8 cellular contexts compared by ENCODE assay signal in the genomic region with DNA sequence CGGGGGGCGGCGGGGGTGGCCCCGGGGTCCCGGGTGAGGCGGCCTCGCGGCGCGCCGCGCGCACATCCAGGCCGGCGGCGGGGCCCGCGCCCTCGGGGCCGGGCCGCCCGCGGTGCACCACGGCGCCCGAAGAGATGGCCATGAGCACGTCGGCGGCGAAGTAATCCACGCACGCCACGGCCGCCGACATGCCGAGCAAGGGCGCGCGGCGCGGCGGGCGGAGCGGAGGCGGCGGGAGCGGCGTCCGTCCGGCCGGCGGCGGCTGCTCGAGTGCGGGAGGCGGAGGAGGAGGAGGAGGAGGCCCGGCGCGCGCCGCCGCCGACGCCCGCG. TPM values are rescaled to one million over a fixed set of nuclear protein-coding genes. Genes with fewer than 3 reads are reported as not detected.
DNase-seq lines count a peak whose midpoint lies in the region; ATAC-seq and TF ChIP-seq lines count a peak whose summit lies in the region.

Gene KLF16 (minus strand): TSS at position 272 of the 330 bp plus-strand sequence. CDS start 82 bp downstream, at position 190.

- no peaks in the 10 kb centered on the region for H3K36me3 ChIP-seq in iPS-20b (ENCODE audit: insufficient read depth, low read depth, low read length)

- no peaks in the 10 kb centered on the region for H3K27me3 Mint-ChIP-seq in activated T-helper 2 cell treated with anti-CD3 and anti-CD28 coated beads, Interferon-gamma antibody, Interleukin-2, Interleukin-4, amounts not matched to agents 10 μg/mL and 5 μg/mL and 100 μg/mL, durations not matched to agents 14 hours and 24 hours and 36 hours (ENCODE audit: low read depth)

- H3K4me1 ChIP-seq in iPS-20b (ENCODE audit: insufficient read depth, low read length): peaks cover 25% of the 10 kb centered on the region

- no peak for DNase-seq in activated T-helper 2 cell treated with anti-CD3 and anti-CD28 coated beads, Interferon-gamma antibody, Interleukin-2, Interleukin-4, amounts not matched to agents 10 μg/mL and 5 μg/mL and 100 μg/mL, durations not matched to agents 14 hours and 24 hours and 36 hours (ENCODE audit: low spot score)
- DNase-seq in substantia nigra (lab: John Stamatoyannopoulos, UW) (no peak), COLO829 (ENCODE audit: low spot score) (no peak), DMS153 (lab: John Stamatoyannopoulos, UW) (no peak)

- ATAC-seq in GM21528 (IDR thresholded peaks at IDR 0.05; ENCODE audit: low FRiP score, unreplicated experiment) (peak; percentile 11), GM18861 (IDR thresholded peaks at IDR 0.05; ENCODE audit: unreplicated experiment) (no peak)

- H3K27ac ChIP-seq in 22Rv1 (peak within 1 kb of the TSS; percentile 93), iPS-20b (ENCODE audit: low read length) (peak within 1 kb of the TSS; percentile 92), substantia nigra (ENCODE audit: low read depth, low read length, poor library complexity, severe bottlenecking) (peak within 1 kb of the TSS; percentile 90)

- peak within 1 kb of the TSS; percentile 91 for H3K27ac Mint-ChIP-seq in activated T-helper 2 cell treated with anti-CD3 and anti-CD28 coated beads, Interferon-gamma antibody, Interleukin-2, Interleukin-4, amounts not matched to agents 10 μg/mL and 5 μg/mL and 100 μg/mL, durations not matched to agents 14 hours and 24 hours and 36 hours

- peaks cover 12% of the 10 kb centered on the region for H3K4me1 Mint-ChIP-seq in activated T-helper 2 cell treated with anti-CD3 and anti-CD28 coated beads, Interferon-gamma antibody, Interleukin-2, Interleukin-4, amounts not matched to agents 10 μg/mL and 5 μg/mL and 100 μg/mL, durations not matched to agents 14 hours and 24 hours and 36 hours (ENCODE audit: low read depth)

- H3K9me3 ChIP-seq in iPS-20b (ENCODE audit: insufficient read depth, low read depth, low read length): no peaks in the 10 kb centered on the region

- H3K4me3 Mint-ChIP-seq in activated T-helper 2 cell treated with anti-CD3 and anti-CD28 coated beads, Interferon-gamma antibody, Interleukin-2, Interleukin-4, amounts not matched to agents 10 μg/mL and 5 μg/mL and 100 μg/mL, durations not matched to agents 14 hours and 24 hours and 36 hours (ENCODE audit: low read depth): peak within 1 kb of the TSS; percentile 96

- intact Hi-C loops in activated T-helper 2 cell treated with anti-CD3 and anti-CD28 coated beads, Interferon-gamma antibody, Interleukin-2, Interleukin-4, amounts not matched to agents 10 μg/mL and 5 μg/mL and 100 μg/mL, durations not matched to agents 14 hours and 24 hours and 36 hours (cut with micrococcal nuclease): loop anchor here (1.0 kb wide), 1 partner anchor 8 kb away; no protein-coding TSS in a partner anchor

- TF ChIP-seq CTCF in 22Rv1 (IDR thresholded peaks at IDR 0.05): no peak

- H3K36me3 Mint-ChIP-seq in activated T-helper 2 cell treated with anti-CD3 and anti-CD28 coated beads, Interferon-gamma antibody, Interleukin-2, Interleukin-4, amounts not matched to agents 10 μg/mL and 5 μg/mL and 100 μg/mL, durations not matched to agents 14 hours and 24 hours and 36 hours (ENCODE audit: low read depth): no peaks in the 10 kb centered on the region

- H3K27me3 ChIP-seq in iPS-20b (ENCODE audit: insufficient read depth, low read length): peaks cover 25% of the 10 kb centered on the region

- no peaks in the 10 kb centered on the region for H3K9me3 Mint-ChIP-seq in activated T-helper 2 cell treated with anti-CD3 and anti-CD28 coated beads, Interferon-gamma antibody, Interleukin-2, Interleukin-4, amounts not matched to agents 10 μg/mL and 5 μg/mL and 100 μg/mL, durations not matched to agents 14 hours and 24 hours and 36 hours

- peak within 1 kb of the TSS; percentile 94 for H3K9ac ChIP-seq in iPS-20b (ENCODE audit: low read depth, low read length)

- peak within 1 kb of the TSS; percentile 84 for H3K4me3 ChIP-seq in iPS-20b (ENCODE audit: low read length)

RNA-seq across cellular contexts. Expression of gene KLF16, which starts in this region (rescaled TPM):
- 31.2 and 32.1 TPM in 2 replicates for total RNA-seq in activated T-helper 2 cell treated with anti-CD3 and anti-CD28 coated beads, Interferon-gamma antibody, Interleukin-2, Interleukin-4, amounts not matched to agents 10 μg/mL and 5 μg/mL and 100 μg/mL, durations not matched to agents 14 hours and 24 hours and 36 hours
